Comparison of ENCODE assay signal across 1 cellular context in the genomic region with DNA sequence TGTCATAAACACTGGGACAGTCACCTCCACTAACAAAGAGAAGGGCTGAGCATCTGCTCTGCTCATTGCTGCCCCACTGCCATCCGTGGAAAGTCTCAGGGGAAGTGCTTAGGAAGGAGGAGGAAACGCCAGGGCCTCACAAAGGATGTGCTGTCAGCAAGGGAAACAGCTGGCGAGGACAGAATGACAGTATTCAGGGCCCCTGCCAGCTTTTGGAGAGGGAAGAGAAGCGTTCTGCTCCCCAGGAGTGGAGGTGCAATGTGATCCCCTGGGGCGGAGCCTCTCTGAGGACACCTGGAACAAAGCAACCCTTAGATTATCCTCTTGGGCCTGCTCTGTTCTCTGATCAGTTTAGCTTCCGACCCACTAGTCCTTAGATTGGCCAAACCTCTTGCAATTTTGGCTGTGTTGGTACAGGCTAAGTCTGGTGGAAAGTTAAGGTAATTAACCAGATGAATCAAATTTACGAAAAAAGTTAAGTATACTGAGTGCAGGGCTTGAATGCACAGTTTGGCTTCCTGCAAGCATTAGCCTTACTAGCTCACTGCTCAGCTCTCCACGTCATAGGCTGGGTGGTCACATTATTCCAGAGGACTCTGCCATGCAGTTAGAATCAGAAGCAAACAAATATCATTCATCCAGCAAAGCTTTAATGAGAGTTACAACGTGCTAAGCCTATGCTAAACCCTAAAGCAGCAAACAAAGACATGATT.
TF ChIP-seq lines count a peak whose summit lies in the region.

No MANE protein-coding gene starts in this region.

TF ChIP-seq in HepG2, 621 proteins besides CTCF, POLR2A, EP300 and RAD21 (continued from another document):
- TF ChIP-seq E2F1 (CRISPR knock-in tag; IDR thresholded peaks at IDR 0.05): no peak
- TF ChIP-seq CAMTA2 (CRISPR knock-in tag; IDR thresholded peaks at IDR 0.05; ENCODE audit: borderline replicate concordance): no peak
- TF ChIP-seq PHF21A (CRISPR knock-in tag; IDR thresholded peaks at IDR 0.05): no peak
- no peak for TF ChIP-seq ZNF441 (CRISPR knock-in tag; IDR thresholded peaks at IDR 0.05; ENCODE audit: borderline replicate concordance)
TF ChIP-seq in HepG2: peak in this region for 0.
